ENCODE assay signal across 16 cellular contexts in the genomic region with DNA sequence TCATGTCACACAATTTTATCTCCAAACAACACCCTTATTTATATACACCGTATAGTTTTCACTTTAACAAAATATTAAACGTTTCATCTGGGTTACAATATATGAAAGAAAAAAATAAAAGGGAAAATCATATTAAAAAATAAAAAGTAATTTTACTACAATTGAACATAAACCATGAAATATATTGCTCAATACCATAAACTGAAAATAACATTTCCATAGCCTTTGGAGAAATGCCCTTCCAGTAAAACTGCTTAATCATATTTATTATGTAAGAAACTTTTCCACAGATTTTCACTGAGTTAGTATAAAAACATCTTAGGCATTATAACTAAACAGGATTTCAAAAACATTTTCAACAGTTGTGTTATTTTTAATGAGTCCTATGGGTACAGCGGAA. TPM values are rescaled to one million over a fixed set of nuclear protein-coding genes. Genes with fewer than 3 reads are reported as not detected.
DNase-seq lines count a peak whose midpoint lies in the region; ATAC-seq, FAIRE-seq and TF ChIP-seq lines count a peak whose summit lies in the region.
"Had no signal": no experiment of that assay in that cellular context is flagged by ENCODE, and none has a peak within 500 bp of the region (broad histone marks: within the 10 kb centered on the region; RNA-seq: fewer than 3 reads in every experiment).

No MANE protein-coding gene starts in this region.

- POLR2A ChIA-PET in K562 (lab: Yijun Ruan, JAX): no interaction called here

- no TSS peak for BruUV-seq in K562 (replicated peaks; lab: Mats Ljungman, UMichigan)

- H3K27ac ChIP-seq in K562 (ENCODE audit: extremely low read depth, low read depth, low read length) (peak overlapping the region; percentile 71), small intestine (ENCODE audit: low read depth in 1 of 2, low read length in 1 of 2) (no peak overlapping the region)
- H3K27ac ChIP-seq: 22Rv1; BLaER1 treated with 17β-estradiol and CSF1 and Interleukin-3, amounts not matched to agents 10 nM and 100 nM had no signal

- H3K9me3 ChIP-seq in K562 (replicated peaks; ENCODE audit: control insufficient read depth, insufficient read depth, low read depth, low read length): peaks cover 16% of the 10 kb centered on the region
- peaks cover 3% of the 10 kb centered on the region for H3K9me3 ChIP-seq in small intestine (ENCODE audit: control insufficient read depth, low read depth)

- in situ Hi-C loops in K562 (cut with MboI): no loop called here

- intact Hi-C loops in K562 (cut with micrococcal nuclease): no loop called here

- no peaks in the 10 kb centered on the region for H3K27me3 Mint-ChIP-seq in activated naive CD8-positive, alpha-beta T cell
- H3K27me3 Mint-ChIP-seq in activated naive CD8-positive, alpha-beta T cell treated with anti-CD3 and anti-CD28 coated beads, Interleukin-2, amount 50 U/mL, for 24 hours: no peaks in the 10 kb centered on the region
- H3K27me3 Mint-ChIP-seq: B cell had no signal

- no peaks in the 10 kb centered on the region for H4K20me1 ChIP-seq in K562 (replicated peaks; ENCODE audit: control insufficient read depth, insufficient read depth, low read length)

- no peak overlapping the region for H3K27ac Mint-ChIP-seq in activated naive CD8-positive, alpha-beta T cell
- no peak overlapping the region for H3K27ac Mint-ChIP-seq in activated naive CD8-positive, alpha-beta T cell treated with anti-CD3 and anti-CD28 coated beads, Interleukin-2, amount 50 U/mL, for 24 hours
- H3K27ac Mint-ChIP-seq: B cell; CD8-positive, alpha-beta T cell; H9 had no signal

- TF ChIP-seq RAD21 in K562 (CRISPR knock-in tag; conservative IDR thresholded peaks at IDR 0.05 in 1 of 2, IDR thresholded peaks at IDR 0.05 in 1 of 2): no peak

- H3K36me3 ChIP-seq in K562 (ENCODE audit: control insufficient read depth, insufficient read depth, low read length): peaks cover 12% of the 10 kb centered on the region; the same call in 2 of the 3 replicates
- peaks cover 0 to 3% of the 10 kb centered on the region in 2 donors for H3K36me3 ChIP-seq in small intestine (ENCODE audit: control insufficient read depth in 2 of 2, insufficient read depth in 2 of 2, low read length in 2 of 2)

- no peak for ATAC-seq in activated naive CD8-positive, alpha-beta T cell treated with anti-CD3 and anti-CD28 coated beads, Interleukin-2, amount 50 U/mL, for 24 hours
- ATAC-seq in K562 (no peak), HG03139 (IDR thresholded peaks at IDR 0.05; ENCODE audit: unreplicated experiment) (no peak)
- ATAC-seq: CD8-positive, alpha-beta T cell had no signal

- WGBS in K562 (ENCODE audit: insufficient coverage, low coverage, missing lambda C conversion rate): 52% methylated on average over 3 of the region's 3 CpGs
- WGBS in small intestine, 3 donors: 89 to 93% (median 91%) methylated on average over 3 of the region's 3 CpGs

- H3K4me3 Mint-ChIP-seq in activated naive CD8-positive, alpha-beta T cell: peak overlapping the region; percentile 74
- H3K4me3 Mint-ChIP-seq in activated naive CD8-positive, alpha-beta T cell treated with anti-CD3 and anti-CD28 coated beads, Interleukin-2, amount 50 U/mL, for 24 hours: no peak overlapping the region
- H3K4me3 Mint-ChIP-seq: H9 had no signal

- H3K4me1 ChIP-seq in K562 (replicated peaks in 1 of 2; ENCODE audit: control insufficient read depth in 2 of 2, insufficient read depth in 2 of 2, low read length in 2 of 2) (peaks cover 13 to 14% of the 10 kb centered on the region in 2 experiments; a peak in 3 of 5 replicates), small intestine (ENCODE audit: control insufficient read depth in 2 of 2, insufficient read depth in 1 of 2, low read depth in 1 of 2, low read length in 1 of 2) (peaks cover 0 to 7% of the 10 kb centered on the region in 2 donors)

- H3K79me2 ChIP-seq in K562 (ENCODE audit: control insufficient read depth, insufficient read depth, low read length): peaks cover 29% of the 10 kb centered on the region

- no peak for TF ChIP-seq EP300 in K562 (IDR thresholded peaks at IDR 0.05; ENCODE audit: low read length)

- no peak for FAIRE-seq in K562 (lab: Jason Lieb, UNC)
- peak; percentile 47 for FAIRE-seq in islet of Langerhans (lab: Jason Lieb, UNC)
- peak; percentile 5 for FAIRE-seq in small intestine (lab: Jason Lieb, UNC)
- FAIRE-seq: H1 had no signal

- H3K36me3 Mint-ChIP-seq in activated naive CD8-positive, alpha-beta T cell: peaks cover 33% of the 10 kb centered on the region
- peaks cover 50% of the 10 kb centered on the region for H3K36me3 Mint-ChIP-seq in activated naive CD8-positive, alpha-beta T cell treated with anti-CD3 and anti-CD28 coated beads, Interleukin-2, amount 50 U/mL, for 24 hours (ENCODE audit: low read depth)

- no peak overlapping the region for H3K9ac ChIP-seq in K562 (ENCODE audit: insufficient read depth in 1 of 2, low read depth in 2 of 2, low read length in 2 of 2)
- H3K9ac ChIP-seq: BLaER1 treated with 17β-estradiol and CSF1 and Interleukin-3, amounts not matched to agents 10 nM and 100 nM had no signal

- H3K4me1 Mint-ChIP-seq in activated naive CD8-positive, alpha-beta T cell (ENCODE audit: low read depth): peaks cover 16% of the 10 kb centered on the region
- H3K4me1 Mint-ChIP-seq in activated naive CD8-positive, alpha-beta T cell treated with anti-CD3 and anti-CD28 coated beads, Interleukin-2, amount 50 U/mL, for 24 hours: peaks cover 19% of the 10 kb centered on the region

- peaks cover 25% of the 10 kb centered on the region for H3K9me3 Mint-ChIP-seq in activated naive CD8-positive, alpha-beta T cell (ENCODE audit: low read depth)
- peaks cover 60% of the 10 kb centered on the region for H3K9me3 Mint-ChIP-seq in activated naive CD8-positive, alpha-beta T cell treated with anti-CD3 and anti-CD28 coated beads, Interleukin-2, amount 50 U/mL, for 24 hours

- no peak for TF ChIP-seq POLR2A in K562 (conservative IDR thresholded peaks at IDR 0.05)

- H3K27me3 ChIP-seq in K562 (ENCODE audit: control insufficient read depth in 2 of 2, insufficient read depth in 2 of 2, low read length in 2 of 2) (no peaks in the 10 kb centered on the region), small intestine (ENCODE audit: control insufficient read depth in 2 of 2, insufficient read depth in 2 of 2, low read length in 2 of 2) (peaks cover 0 to 2% of the 10 kb centered on the region in 2 donors)
- H3K27me3 ChIP-seq: BLaER1 treated with 17β-estradiol and CSF1 and Interleukin-3, amounts not matched to agents 10 nM and 100 nM had no signal

- H3K4me3 ChIP-seq in K562 (no peak overlapping the region), small intestine (ENCODE audit: low read depth in 1 of 2, low read length in 2 of 2) (no peak overlapping the region)

- TF ChIP-seq CTCF in K562 (IDR thresholded peaks at IDR 0.05 in 2 of 3, conservative IDR thresholded peaks at IDR 0.05 in 1 of 3; ENCODE audit: insufficient read depth in 2 of 3, low read depth in 1 of 3, low read length in 3 of 3): no peak

- H2AFZ ChIP-seq in K562 (ENCODE audit: low read depth, low read length): no peak overlapping the region

- H3K4me2 ChIP-seq in K562 (ENCODE audit: insufficient read depth, low read length): peak overlapping the region; percentile 44; the same call in 1 of the 2 replicates

- DNase-seq in activated naive CD8-positive, alpha-beta T cell treated with anti-CD3 and anti-CD28 coated beads, Interleukin-2, amount 50 U/mL, for 24 hours: no peak
- DNase-seq in K562 (ENCODE audit: extremely low read depth in 1 of 4, low spot score in 3 of 4) (no peak), small intestine (no peak), AG08395 (ENCODE audit: low spot score) (no peak)
- DNase-seq: Calu3; CD8-positive, alpha-beta T cell; DMS79 treated with DMSO at 0.1 percent for 48 hours; H9 had no signal

- no peaks in the 10 kb centered on the region for H3K9me1 ChIP-seq in K562 (ENCODE audit: control insufficient read depth, insufficient read depth, low read length)

- CTCF ChIA-PET in K562 (lab: Yijun Ruan, JAX; ENCODE audit: low intra/inter-chr PET ratio): no interaction called here

RNA-seq across cellular contexts. Expression of gene ZNF347, which starts 1.5 kb away (rescaled TPM):
- total RNA-seq in K562 (2011; cell fraction: chromatin; rRNA removed; ENCODE audit: low replicate concordance): 31.0 and 74.9 TPM in 2 replicates
- 14.5 and 15.5 TPM in 2 replicates for total RNA-seq in K562 (2011; cell fraction: nucleolus; rRNA removed)
- 28.6 and 31.9 TPM in 2 replicates for total RNA-seq in K562 (2011; cell fraction: nucleoplasm; rRNA removed)
- total RNA-seq in K562 (2014; rRNA removed): 3.8 and 5.0 TPM in 2 replicates
- 14.6 and 15.7 TPM in 2 replicates for total RNA-seq in K562 (2014; rRNA removed; fragmentation: Illumina TruSeq; extraction: Trizol)
- total RNA-seq in K562 (2015; rRNA removed; fragmentation: Illumina TruSeq; extraction: Trizol): 9.1 TPM in 2 replicates
- total RNA-seq in K562 (2021): 7.4 and 8.8 TPM in 2 replicates
- 4.6 and 9.2 TPM in 2 replicates for polyA plus RNA-seq in K562 (2011; rRNA removed)
- polyA plus RNA-seq in K562 (2011; cell fraction: cytosol; rRNA removed): 1.8 and 1.9 TPM in 2 replicates
- polyA plus RNA-seq in K562 (2011; cell fraction: nucleus; rRNA removed): 3.7 and 5.8 TPM in 2 replicates
- 3.7 and 4.9 TPM in 2 replicates for polyA plus RNA-seq in K562 (2012)
- polyA plus RNA-seq in K562 (2014; fragmentation: Illumina TruSeq; extraction: Trizol): 6.6 and 7.1 TPM in 2 replicates
- polyA plus RNA-seq in K562 (2014; fragmentation: Nextera tagmentation; extraction: Ambion mirVana): 1 to 10 TPM; 3.5 to 5.2 TPM
- polyA plus RNA-seq in K562 (2014; rRNA removed): 5.3 and 5.5 TPM in 2 replicates
- polyA minus RNA-seq in K562 (2011; rRNA and poly(A)+ RNA removed): 20.0 and 20.5 TPM in 2 replicates
- polyA minus RNA-seq in K562 (2011; cell fraction: cytosol; rRNA and poly(A)+ RNA removed): 4.6 and 9.3 TPM in 2 replicates
- polyA minus RNA-seq in K562 (2011; cell fraction: nucleus; rRNA and poly(A)+ RNA removed): 5.5 and 9.7 TPM in 2 replicates
- 1 to 10 TPM in 2 of 3 donors, under 1 TPM in 1; 0.81 to 2.6 (median 1.1) TPM for polyA plus RNA-seq in small intestine
- total RNA-seq: Calu3, HT-29 had no signal

RNA-seq across cellular contexts. Expression of gene ZNF415, which starts 27.6 kb away (rescaled TPM):
- 0.69 and 0.90 TPM in 2 replicates for total RNA-seq in K562 (2011; cell fraction: chromatin; rRNA removed; ENCODE audit: low replicate concordance)
- total RNA-seq in K562 (2011; cell fraction: nucleolus; rRNA removed): 0.13 and 0.33 TPM in 2 replicates
- total RNA-seq in K562 (2011; cell fraction: nucleoplasm; rRNA removed): 0.59 TPM in 1 of 2 replicates, not detected in the other
- total RNA-seq in K562 (2014; rRNA removed): 0.16 TPM in 1 of 2 replicates, not detected in the other
- total RNA-seq in K562 (2014; rRNA removed; fragmentation: Illumina TruSeq; extraction: Trizol): 0.10 and 0.18 TPM in 2 replicates
- 0.14 and 0.30 TPM in 2 replicates for total RNA-seq in K562 (2015; rRNA removed; fragmentation: Illumina TruSeq; extraction: Trizol)
- total RNA-seq in K562 (2021): 0.44 and 0.45 TPM in 2 replicates
- 0.14 and 0.34 TPM in 2 replicates for polyA plus RNA-seq in K562 (2011; rRNA removed)
- polyA plus RNA-seq in K562 (2011; cell fraction: cytosol; rRNA removed): 0.35 TPM in 1 of 2 replicates, not detected in the other
- polyA plus RNA-seq in K562 (2011; cell fraction: nucleus; rRNA removed): 0.13 and 0.20 TPM in 2 replicates
- 0.08 TPM in 2 replicates for polyA plus RNA-seq in K562 (2012)
- polyA plus RNA-seq in K562 (2014; fragmentation: Illumina TruSeq; extraction: Trizol): 0.11 and 0.12 TPM in 2 replicates
- under 1 TPM in 1 of 2 experiments, not detected in 1; 0.06 TPM for polyA plus RNA-seq in K562 (2014; fragmentation: Nextera tagmentation; extraction: Ambion mirVana)
- polyA plus RNA-seq in K562 (2014; rRNA removed): 0.82 TPM in 1 of 2 replicates, not detected in the other
- 0.28 and 0.45 TPM in 2 replicates for polyA minus RNA-seq in K562 (2011; rRNA and poly(A)+ RNA removed)
- not detected in 2 replicates for polyA minus RNA-seq in K562 (2011; cell fraction: cytosol; rRNA and poly(A)+ RNA removed)
- polyA minus RNA-seq in K562 (2011; cell fraction: nucleus; rRNA and poly(A)+ RNA removed): 0.33 TPM in 1 of 2 replicates, not detected in the other
- polyA plus RNA-seq in small intestine: 1 to 10 TPM in 2 of 3 donors, under 1 TPM in 1; 0.81 to 4.0 (median 2.5) TPM
- total RNA-seq: Calu3, HT-29 had no signal

RNA-seq across cellular contexts. Expression of gene ZNF665, which starts 32.8 kb away (rescaled TPM):
- total RNA-seq in K562 (2011; cell fraction: chromatin; rRNA removed; ENCODE audit: low replicate concordance): 12.7 and 21.1 TPM in 2 replicates
- total RNA-seq in K562 (2011; cell fraction: nucleolus; rRNA removed): 6.8 and 9.5 TPM in 2 replicates
- 12.6 and 20.8 TPM in 2 replicates for total RNA-seq in K562 (2011; cell fraction: nucleoplasm; rRNA removed)
- total RNA-seq in K562 (2014; rRNA removed): 1.4 and 1.9 TPM in 2 replicates
- 4.3 and 4.9 TPM in 2 replicates for total RNA-seq in K562 (2014; rRNA removed; fragmentation: Illumina TruSeq; extraction: Trizol)
- total RNA-seq in K562 (2015; rRNA removed; fragmentation: Illumina TruSeq; extraction: Trizol): 2.4 and 2.6 TPM in 2 replicates
- 1.9 and 2.2 TPM in 2 replicates for total RNA-seq in K562 (2021)
- 5.3 and 7.6 TPM in 2 replicates for polyA plus RNA-seq in K562 (2011; rRNA removed)
- 2.8 and 3.5 TPM in 2 replicates for polyA plus RNA-seq in K562 (2011; cell fraction: cytosol; rRNA removed)
- polyA plus RNA-seq in K562 (2011; cell fraction: nucleus; rRNA removed): 3.7 and 5.7 TPM in 2 replicates
- polyA plus RNA-seq in K562 (2012): 1.8 and 4.7 TPM in 2 replicates
- polyA plus RNA-seq in K562 (2014; fragmentation: Illumina TruSeq; extraction: Trizol): 4.3 and 6.2 TPM in 2 replicates
- polyA plus RNA-seq in K562 (2014; fragmentation: Nextera tagmentation; extraction: Ambion mirVana): 1 to 10 TPM; 2.8 to 3.6 TPM
- 1.8 and 2.1 TPM in 2 replicates for polyA plus RNA-seq in K562 (2014; rRNA removed)
- 3.7 and 4.5 TPM in 2 replicates for polyA minus RNA-seq in K562 (2011; rRNA and poly(A)+ RNA removed)
- polyA minus RNA-seq in K562 (2011; cell fraction: cytosol; rRNA and poly(A)+ RNA removed): 1.2 and 2.0 TPM in 2 replicates
- 1.9 and 2.6 TPM in 2 replicates for polyA minus RNA-seq in K562 (2011; cell fraction: nucleus; rRNA and poly(A)+ RNA removed)
- polyA plus RNA-seq in small intestine: 1 to 10 TPM in 2 of 3 donors, not detected in 1; 1.1 to 2.7 TPM
- total RNA-seq: Calu3, HT-29 had no signal

RNA-seq across cellular contexts. Expression of gene ZNF160, which starts 57.1 kb away (rescaled TPM):
- total RNA-seq in K562 (2011; cell fraction: chromatin; rRNA removed; ENCODE audit: low replicate concordance): 129 and 221 TPM in 2 replicates
- total RNA-seq in K562 (2011; cell fraction: nucleolus; rRNA removed): 76.2 and 97.5 TPM in 2 replicates
- 145 and 157 TPM in 2 replicates for total RNA-seq in K562 (2011; cell fraction: nucleoplasm; rRNA removed)
- 8.7 and 12.0 TPM in 2 replicates for total RNA-seq in K562 (2014; rRNA removed)
- total RNA-seq in K562 (2014; rRNA removed; fragmentation: Illumina TruSeq; extraction: Trizol): 17.6 and 19.1 TPM in 2 replicates
- total RNA-seq in K562 (2015; rRNA removed; fragmentation: Illumina TruSeq; extraction: Trizol): 12.4 and 13.0 TPM in 2 replicates
- 11.6 and 11.8 TPM in 2 replicates for total RNA-seq in K562 (2021)
- 21.3 and 22.1 TPM in 2 replicates for polyA plus RNA-seq in K562 (2011; rRNA removed)
- polyA plus RNA-seq in K562 (2011; cell fraction: cytosol; rRNA removed): 6.9 and 12.9 TPM in 2 replicates
- 34.0 and 38.4 TPM in 2 replicates for polyA plus RNA-seq in K562 (2011; cell fraction: nucleus; rRNA removed)
- polyA plus RNA-seq in K562 (2012): 9.6 and 10.9 TPM in 2 replicates
- polyA plus RNA-seq in K562 (2014; fragmentation: Illumina TruSeq; extraction: Trizol): 13.4 and 14.9 TPM in 2 replicates
- 1 to 10 TPM; 3.6 to 7.5 TPM for polyA plus RNA-seq in K562 (2014; fragmentation: Nextera tagmentation; extraction: Ambion mirVana)
- polyA plus RNA-seq in K562 (2014; rRNA removed): 7.3 and 10.3 TPM in 2 replicates
- 46.8 and 49.8 TPM in 2 replicates for polyA minus RNA-seq in K562 (2011; rRNA and poly(A)+ RNA removed)
- polyA minus RNA-seq in K562 (2011; cell fraction: cytosol; rRNA and poly(A)+ RNA removed): 16.9 and 19.5 TPM in 2 replicates
- polyA minus RNA-seq in K562 (2011; cell fraction: nucleus; rRNA and poly(A)+ RNA removed): 31.4 and 44.3 TPM in 2 replicates
- 1 to 10 TPM; 4.6 to 9.0 (median 8.7) TPM for polyA plus RNA-seq in small intestine
